In the genomic region with DNA sequence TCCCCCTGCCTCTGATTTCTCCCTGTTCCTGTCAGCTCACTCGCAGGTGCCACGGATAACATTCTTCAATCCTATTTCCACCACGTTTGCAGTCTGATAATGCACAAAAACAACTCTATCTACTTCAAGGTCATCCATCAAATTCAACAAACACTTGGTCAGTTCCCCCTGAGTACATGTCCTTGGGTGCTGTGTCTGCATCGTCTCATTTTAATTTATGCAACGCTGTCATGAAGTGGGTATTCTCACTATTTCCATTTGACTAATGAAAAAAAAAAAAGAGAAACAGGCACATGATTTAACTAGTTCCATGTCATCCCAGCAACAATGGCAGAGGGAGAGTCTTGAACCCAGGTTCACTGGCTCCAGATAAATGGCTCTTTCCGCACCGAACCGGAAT, we compare ENCODE assay signal across 16 cellular contexts.
A peak's percentile ranks its signal among the peaks of the same experiment; 100 is the strongest.
DNase-seq lines count a peak whose midpoint lies in the region; ATAC-seq and TF ChIP-seq lines count a peak whose summit lies in the region.
"Had no signal": no experiment of that assay in that cellular context is flagged by ENCODE, and none has a peak within 500 bp of the region (broad histone marks: within the 10 kb centered on the region; RNA-seq: fewer than 3 reads in every experiment).

No MANE protein-coding gene starts in this region.

- TF ChIP-seq CTCF in sigmoid colon (IDR thresholded peaks at IDR 0.05) = no peak
- no peak for TF ChIP-seq CTCF in HFFc6 (IDR thresholded peaks at IDR 0.05)

- no peak overlapping the region for H3K4me3 ChIP-seq in right cardiac atrium (ENCODE audit: low read length)
- no peak overlapping the region for H3K4me3 ChIP-seq in sigmoid colon
- H3K4me3 ChIP-seq: BLaER1 had no signal

- H3K27me3 Mint-ChIP-seq in HFFc6 (ENCODE audit: insufficient read depth) = peaks cover 3% of the 10 kb centered on the region

- no peak for TF ChIP-seq EP300 in sigmoid colon (IDR thresholded peaks at IDR 0.05)

- no peaks in the 10 kb centered on the region for H3K36me3 ChIP-seq in sigmoid colon
- H3K36me3 ChIP-seq: BLaER1 had no signal

- H3K4me1 Mint-ChIP-seq in HFFc6 (ENCODE audit: low read depth) = no peaks in the 10 kb centered on the region
- H3K4me1 Mint-ChIP-seq: CD8-positive, alpha-beta memory T cell had no signal

- TF ChIP-seq POLR2A in sigmoid colon (IDR thresholded peaks at IDR 0.05) = no peak

- ATAC-seq in Right ventricle myocardium superior (ENCODE audit: poor library complexity) = peak; percentile 31
- no peak for ATAC-seq in right cardiac atrium

- no peak for DNase-seq in Right ventricle myocardium superior
- no peak for DNase-seq in cardiac septum (ENCODE audit: low spot score)
- no peak for DNase-seq in right cardiac atrium
- no peak for DNase-seq in sigmoid colon
- DNase-seq in NCI-H187 (lab: John Stamatoyannopoulos, UW) = no peak
- DNase-seq in HFFc6 = no peak
- no peak for DNase-seq in Kasumi-1 (lab: John Stamatoyannopoulos, UW)
- DNase-seq: 8988T; AML-193; Caco-2; CD8-positive, alpha-beta memory T cell; DND-41; GDM1; GOT3; H9 had no signal

- no peaks in the 10 kb centered on the region for H3K9me3 ChIP-seq in right cardiac atrium (ENCODE audit: control insufficient read depth, low read length)
- H3K9me3 ChIP-seq in sigmoid colon = no peaks in the 10 kb centered on the region
- H3K9me3 ChIP-seq: Caco-2 had no signal

- no peak overlapping the region for H3K4me3 Mint-ChIP-seq in HFFc6
- H3K4me3 Mint-ChIP-seq: CD8-positive, alpha-beta memory T cell; H9 had no signal

- no peak overlapping the region for H3K27ac Mint-ChIP-seq in HFFc6
- H3K27ac Mint-ChIP-seq: CD8-positive, alpha-beta memory T cell had no signal

- H3K27me3 ChIP-seq in right cardiac atrium (ENCODE audit: control insufficient read depth, insufficient read depth) (no peaks in the 10 kb centered on the region), sigmoid colon (no peaks in the 10 kb centered on the region)
- H3K27me3 ChIP-seq: BLaER1 had no signal

- intact Hi-C loops in Right ventricle myocardium superior (cut with DNase I) (loop anchor here (10.0 kb wide), 1 partner anchor 257 kb away; no protein-coding TSS in a partner anchor), cardiac septum (cut with DNase I) (loop anchor here (5.0 kb wide), 1 partner anchor 265 kb away; the partner anchor contains the start of gene LARGE1), right cardiac atrium (cut with DNase I) (no loop called here), sigmoid colon (cut with DNase I) (loop anchor here (2.0 kb wide), 1 partner anchor 147 kb away; no protein-coding TSS in a partner anchor)

- peaks cover 8% of the 10 kb centered on the region; the same call in 1 of the 2 replicates for H3K36me3 Mint-ChIP-seq in HFFc6 (ENCODE audit: low read depth)
- H3K36me3 Mint-ChIP-seq: CD8-positive, alpha-beta memory T cell had no signal

- H3K27ac ChIP-seq in right cardiac atrium (ENCODE audit: low read length) (peak overlapping the region; percentile 59), sigmoid colon (peak overlapping the region in 3 of 4 donors; percentile 19 to 72 (median 54))
- H3K27ac ChIP-seq: BLaER1 had no signal

- peaks cover 78% of the 10 kb centered on the region for H3K9me3 Mint-ChIP-seq in HFFc6

- H3K4me1 ChIP-seq in right cardiac atrium (ENCODE audit: control insufficient read depth, insufficient read depth, low read length) = peaks cover 9% of the 10 kb centered on the region
- H3K4me1 ChIP-seq in sigmoid colon = peaks cover 0 to 50% (median 34%) of the 10 kb centered on the region in 4 donors
- H3K4me1 ChIP-seq: Caco-2 had no signal

- WGBS in right cardiac atrium = 65% methylated on average over 8 of the region's 8 CpGs
- WGBS in sigmoid colon, 2 donors = 83 to 85% methylated on average over 8 of the region's 8 CpGs

Comparison
In these comparisons a context has a peak if more than half of its experiments do, and no peak if none do; other contexts are left out.
1. intact Hi-C loops: an anchor here in Right ventricle myocardium superior (10.0 kb wide), cardiac septum (5.0 kb wide) and sigmoid colon (2.0 kb wide); none called in right cardiac atrium.